Comparison of ENCODE assay signal across 10 cellular contexts in the genomic region with DNA sequence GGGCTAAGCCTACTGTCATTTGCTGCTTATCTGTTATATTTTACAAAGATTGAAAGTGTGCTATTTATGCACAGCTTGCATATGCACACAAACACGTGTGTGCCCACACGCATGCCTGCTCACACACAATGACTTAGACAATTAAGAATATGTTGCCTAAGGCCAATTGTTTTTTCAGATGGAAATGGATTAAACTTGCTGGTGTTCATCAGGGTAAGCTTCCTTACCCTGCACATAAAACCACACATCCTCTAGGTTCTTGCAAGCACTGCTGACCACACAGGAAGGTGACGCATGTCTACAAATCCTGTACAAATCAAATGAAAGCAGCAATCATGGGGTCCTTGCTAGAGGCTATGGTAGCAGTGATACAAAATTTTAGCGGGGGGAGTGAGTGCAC. TPM values are rescaled to one million over a fixed set of nuclear protein-coding genes. Genes with fewer than 3 reads are reported as not detected.
DNase-seq lines count a peak whose midpoint lies in the region; ATAC-seq and TF ChIP-seq lines count a peak whose summit lies in the region.
"Had no signal": no experiment of that assay in that cellular context is flagged by ENCODE, and none has a peak within 500 bp of the region (broad histone marks: within the 10 kb centered on the region; RNA-seq: fewer than 3 reads in every experiment).

No MANE protein-coding gene starts in this region.

- DNase-seq in NCI-H1694 treated with DMSO at 0.1 percent for 48 hours (lab: John Stamatoyannopoulos, UW), result peak; percentile 14
- no peak for DNase-seq in NCI-H1694 (lab: John Stamatoyannopoulos, UW)
- DNase-seq in activated CD4-positive, alpha-beta T cell treated with anti-CD3 and anti-CD28 coated beads for 4 hours, result peak; percentile 41 to 46
- DNase-seq in effector memory CD4-positive, alpha-beta T cell, result peak; percentile 36 to 60 (median 37)
- DNase-seq in stimulated activated naive CD8-positive, alpha-beta T cell treated with anti-CD3 and anti-CD28 coated beads, Interleukin-15, Interleukin-2, amounts not matched to agents 100 U/mL and 50 U/mL, for 24 hours, result peak; percentile 50
- no peak for DNase-seq in omental fat pad (ENCODE audit: low spot score)

- no peaks in the 10 kb centered on the region for H3K9me3 ChIP-seq in effector memory CD4-positive, alpha-beta T cell (ENCODE audit: control insufficient read depth, low read length)

- TF ChIP-seq CTCF in omental fat pad (IDR thresholded peaks at IDR 0.05), result no peak

- H3K4me3 ChIP-seq in effector memory CD4-positive, alpha-beta T cell (ENCODE audit: insufficient read depth, low read depth, low read length, poor library complexity, severe bottlenecking), result peak overlapping the region; percentile 12

- H3K4me1 ChIP-seq in effector memory CD4-positive, alpha-beta T cell (ENCODE audit: control insufficient read depth, insufficient read depth, low read length, poor library complexity, severe bottlenecking), result peaks cover 30% of the 10 kb centered on the region

- H3K36me3 ChIP-seq in effector memory CD4-positive, alpha-beta T cell (ENCODE audit: control insufficient read depth, insufficient read depth, low read length), result peaks cover 32% of the 10 kb centered on the region

- no peaks in the 10 kb centered on the region for H3K27me3 ChIP-seq in effector memory CD4-positive, alpha-beta T cell (replicated peaks; ENCODE audit: control insufficient read depth, insufficient read depth, low read length, poor library complexity, severe bottlenecking)

- peak; percentile 86 for ATAC-seq in stimulated activated naive CD8-positive, alpha-beta T cell treated with anti-CD3 and anti-CD28 coated beads, Interleukin-15, Interleukin-2, amounts not matched to agents 100 U/mL and 50 U/mL, for 24 hours
- ATAC-seq in GM18511 (IDR thresholded peaks at IDR 0.05; ENCODE audit: unreplicated experiment) (no peak), HG03354 (IDR thresholded peaks at IDR 0.05; ENCODE audit: poor library complexity, severe bottlenecking, unreplicated experiment) (no peak), omental fat pad (ENCODE audit: low FRiP score) (no peak)

- H3K27ac ChIP-seq in effector memory CD4-positive, alpha-beta T cell (ENCODE audit: insufficient read depth, low read length, poor library complexity, severe bottlenecking), result peak overlapping the region; percentile 40
- H3K27ac ChIP-seq: 22Rv1 had no signal

RNA-seq across cellular contexts. Expression of a gene that starts 58.4 kb away (rescaled TPM):
- not detected for total RNA-seq in omental fat pad
- total RNA-seq: subcutaneous adipose tissue had no signal

Comparison
In these comparisons a context has a peak if more than half of its experiments do, and no peak if none do; other contexts are left out.
1. DNase-seq: peak in NCI-H1694 treated with DMSO at 0.1 percent for 48 hours (single experiment), activated CD4-positive, alpha-beta T cell treated with anti-CD3 and anti-CD28 coated beads for 4 hours (2 of 2), effector memory CD4-positive, alpha-beta T cell (3 of 3) and stimulated activated naive CD8-positive, alpha-beta T cell treated with anti-CD3 and anti-CD28 coated beads, Interleukin-15, Interleukin-2, amounts not matched to agents 100 U/mL and 50 U/mL, for 24 hours (single experiment); none in NCI-H1694 (single experiment) and omental fat pad (single experiment).